Comparison of ENCODE assay signal across 8 cellular contexts in the genomic region with DNA sequence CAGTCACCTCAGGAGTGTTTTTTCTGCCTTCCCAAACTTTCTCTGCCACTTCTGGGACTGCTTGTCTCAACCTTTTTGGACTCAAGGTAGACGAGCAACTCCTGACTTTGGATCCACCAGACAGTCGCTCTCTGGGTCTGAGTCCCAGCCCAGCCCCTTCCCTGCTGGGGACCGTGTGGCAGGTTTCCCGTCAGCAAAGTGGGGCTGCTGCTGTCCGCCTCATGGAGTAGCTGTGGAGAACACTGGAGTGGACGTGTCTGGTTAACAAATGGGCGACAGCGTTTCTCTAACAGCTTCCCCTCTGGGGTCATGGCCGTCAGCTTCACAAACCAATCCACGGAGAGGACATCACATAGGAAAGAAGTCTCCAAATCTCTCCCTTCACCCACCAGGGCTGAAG.
"Had no signal": no experiment of that assay in that cellular context is flagged by ENCODE, and none has a peak within 500 bp of the region (broad histone marks: within the 10 kb centered on the region; RNA-seq: fewer than 3 reads in every experiment).

No MANE protein-coding gene starts in this region.

- H3K27ac Mint-ChIP-seq: HFFc6 had no signal

- H3K27ac ChIP-seq: HL-60 had no signal

- H3K4me3 ChIP-seq: HAP-1, K562 had no signal

- DNase-seq: GOT3, H7, HFFc6 had no signal

- H3K9me3 Mint-ChIP-seq: HFFc6 had no signal

- H3K9me3 ChIP-seq: HAP-1 had no signal

- ATAC-seq: HCT116, HepG2, K562 had no signal

- FAIRE-seq: HepG2, K562 had no signal

- H3K4me3 Mint-ChIP-seq: HFFc6 had no signal

- H3K36me3 ChIP-seq: HAP-1 had no signal
